Comparison of ENCODE assay signal across 28 cellular contexts in the genomic region with DNA sequence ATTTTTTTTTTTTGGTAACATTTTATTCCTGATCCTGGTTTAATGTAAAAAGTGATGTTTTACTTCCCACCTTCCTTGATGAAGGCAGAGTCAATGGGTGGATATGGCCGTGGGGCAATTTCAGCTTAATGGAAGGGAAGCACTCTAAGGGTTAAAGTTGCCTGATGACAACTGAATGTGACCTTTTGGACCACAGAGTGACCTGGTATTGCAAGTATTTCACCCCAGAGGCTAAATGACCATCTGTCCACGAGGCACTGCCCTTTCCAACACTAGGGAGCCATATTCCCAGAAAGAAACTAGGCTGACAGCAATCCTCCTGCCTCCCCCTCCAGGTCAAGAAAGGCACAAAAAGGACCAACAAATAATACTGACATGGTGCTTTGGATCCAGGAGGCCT. TPM values are rescaled to one million over a fixed set of nuclear protein-coding genes. Genes with fewer than 3 reads are reported as not detected.
"Had no signal": no experiment of that assay in that cellular context is flagged by ENCODE, and none has a peak within 500 bp of the region (broad histone marks: within the 10 kb centered on the region; RNA-seq: fewer than 3 reads in every experiment).

No MANE protein-coding gene starts in this region.

- H3K9me3 Mint-ChIP-seq: mesothelial cell of epicardium; naive B cell; natural killer cell; stimulated activated effector memory CD8-positive, alpha-beta T cell treated with anti-CD3 and anti-CD28 coated beads, Interleukin-12 subunit alpha, Interleukin-12 subunit beta, amount 100 ng/mL, for 72 hours; stimulated activated naive CD8-positive, alpha-beta T cell treated with anti-CD3 and anti-CD28 coated beads, Interleukin-15, Interleukin-2, amounts not matched to agents 100 ng/mL and 50 ng/mL, for 24 hours; type B pancreatic cell had no signal

- H3K36me3 Mint-ChIP-seq: mesothelial cell of epicardium; naive B cell; natural killer cell; stimulated activated effector memory CD8-positive, alpha-beta T cell treated with anti-CD3 and anti-CD28 coated beads, Interleukin-12 subunit alpha, Interleukin-12 subunit beta, amount 100 ng/mL, for 72 hours had no signal

- ATAC-seq: left cardiac atrium; left lobe of liver; natural killer cell; sciatic nerve; stimulated activated effector memory CD8-positive, alpha-beta T cell treated with anti-CD3 and anti-CD28 coated beads, Interleukin-12 subunit alpha, Interleukin-12 subunit beta, amount 100 ng/mL, for 72 hours had no signal

- H3K9me3 ChIP-seq: ovary, right atrium auricular region, spleen, tibial nerve, uterus had no signal

- H3K36me3 ChIP-seq: ovary, right atrium auricular region, spleen, tibial nerve, uterus had no signal

- H3K4me3 Mint-ChIP-seq: mesothelial cell of epicardium; nephron progenitor cell; stimulated activated effector memory CD8-positive, alpha-beta T cell treated with anti-CD3 and anti-CD28 coated beads, Interleukin-12 subunit alpha, Interleukin-12 subunit beta, amount 100 ng/mL, for 72 hours; stimulated activated naive CD8-positive, alpha-beta T cell treated with anti-CD3 and anti-CD28 coated beads, Interleukin-15, Interleukin-2, amounts not matched to agents 100 ng/mL and 50 ng/mL, for 24 hours; type B pancreatic cell had no signal

- H3K27ac Mint-ChIP-seq: mesothelial cell of epicardium; naive B cell; natural killer cell; nephron progenitor cell; progenitor cell of endocrine pancreas; stimulated activated effector memory CD8-positive, alpha-beta T cell treated with anti-CD3 and anti-CD28 coated beads, Interleukin-12 subunit alpha, Interleukin-12 subunit beta, amount 100 ng/mL, for 72 hours; stimulated activated naive CD8-positive, alpha-beta T cell treated with anti-CD3 and anti-CD28 coated beads, Interleukin-15, Interleukin-2, amounts not matched to agents 100 ng/mL and 50 ng/mL, for 24 hours; type B pancreatic cell had no signal

- H3K4me3 ChIP-seq: lung, ovary, right atrium auricular region, spleen, tibial nerve, uterus had no signal

- FAIRE-seq: small intestine had no signal

- DNase-seq: islet precursor cell; kidney glomerular epithelial cell; left cardiac atrium; mesendoderm; naive B cell; natural killer cell; nephron progenitor cell; ovary; small intestine; spleen; stimulated activated CD4-positive, alpha-beta T cell treated with anti-CD3 and anti-CD28 coated beads, Interleukin-4, amount 100 ng/mL, for 24 hours; stimulated activated naive CD4-positive, alpha-beta T cell; substantia nigra; uterus had no signal

- H3K27ac ChIP-seq: ovary, right atrium auricular region, spleen, tibial nerve, uterus had no signal

RNA-seq across cellular contexts. Expression of gene CCDC177, which starts 4.8 kb away (rescaled TPM):
- total RNA-seq: left cardiac atrium, lung, mononuclear cell, natural killer cell, ovary, pulmonary artery endothelial cell, renal cortical epithelial cell, right atrium auricular region, sciatic nerve, spleen, tibial nerve, ureter, uterus had no signal
- polyA plus RNA-seq: spleen had no signal
